Comparison of ENCODE assay signal across 21 cellular contexts in genomic region chr12:65586796-65587195, GRCh38.
"Had no signal": no experiment of that assay in that cellular context is flagged by ENCODE, and none has a peak within 500 bp of the region (broad histone marks: within the 10 kb centered on the region; RNA-seq: fewer than 3 reads in every experiment).

No MANE protein-coding gene starts in this region.

- ATAC-seq: activated T-helper 17 cell treated with anti-CD3 and anti-CD28 coated beads, Interleukin-2, amount 50 U/mL, for 72 hours; body of pancreas; left cardiac atrium; psoas muscle; sciatic nerve; T-helper 17 cell had no signal

- H3K27me3 Mint-ChIP-seq: activated CD4-positive, alpha-beta T cell treated with anti-CD3 and anti-CD28 coated beads, Interleukin-2, amount 10 ng/mL, durations not matched to agents 7 days and 5 days; activated T-helper 17 cell treated with anti-CD3 and anti-CD28 coated beads, Interleukin-2, amount 50 U/mL, for 72 hours; T-helper 17 cell had no signal

- H3K4me1 ChIP-seq: body of pancreas, esophagus muscularis mucosa, psoas muscle, stomach had no signal

- H3K27ac ChIP-seq: body of pancreas, esophagus muscularis mucosa, psoas muscle, stomach, thoracic aorta had no signal

- H3K27me3 ChIP-seq: body of pancreas, esophagus muscularis mucosa, stomach had no signal

- H3K36me3 ChIP-seq: esophagus muscularis mucosa, stomach, thoracic aorta had no signal

- FAIRE-seq: urothelium cell line had no signal

- H3K9me3 Mint-ChIP-seq: activated CD4-positive, alpha-beta T cell treated with anti-CD3 and anti-CD28 coated beads, Interleukin-2, amount 10 ng/mL, durations not matched to agents 7 days and 5 days; activated T-helper 17 cell treated with anti-CD3 and anti-CD28 coated beads, Interleukin-2, amount 50 U/mL, for 72 hours; endodermal cell; natural killer cell treated with Interleukin-12 subunit alpha and Interleukin-12 subunit beta and Interleukin-15 and Interleukin-18, amount 100 ng/mL, for 72 hours had no signal

- H3K9me3 ChIP-seq: body of pancreas, esophagus muscularis mucosa, psoas muscle, stomach, thoracic aorta had no signal

- H3K4me3 Mint-ChIP-seq: activated CD4-positive, alpha-beta T cell treated with anti-CD3 and anti-CD28 coated beads, Interleukin-2, amount 10 ng/mL, durations not matched to agents 7 days and 5 days; activated T-helper 17 cell treated with anti-CD3 and anti-CD28 coated beads, Interleukin-2, amount 50 U/mL, for 72 hours; endodermal cell; natural killer cell treated with Interleukin-12 subunit alpha and Interleukin-12 subunit beta and Interleukin-15 and Interleukin-18, amount 100 ng/mL, for 72 hours; T-helper 17 cell had no signal

- DNase-seq: activated CD4-positive, alpha-beta T cell treated with anti-CD3 and anti-CD28 coated beads, Interleukin-2, amount 10 ng/mL, durations not matched to agents 7 days and 5 days; activated CD4-positive, CD25-positive, alpha-beta regulatory T cell; activated CD8-positive, alpha-beta memory T cell treated with anti-CD3 and anti-CD28 coated beads for 24 hours; activated naive CD4-positive, alpha-beta T cell treated with anti-CD3 and anti-CD28 coated beads, Interleukin-2, amount 50 U/mL, for 16 hours; cerebellar nuclear complex; dermis blood vessel endothelial cell; endodermal cell; glutamatergic neuron; left cardiac atrium; psoas muscle; stimulated activated CD4-positive, alpha-beta T cell treated with anti-CD3 and anti-CD28 coated beads, Interleukin-4, amount 100 ng/mL, for 24 hours; stomach; T-helper 17 cell had no signal

- H3K4me1 Mint-ChIP-seq: activated CD4-positive, alpha-beta T cell treated with anti-CD3 and anti-CD28 coated beads, Interleukin-2, amount 10 ng/mL, durations not matched to agents 7 days and 5 days; activated T-helper 17 cell treated with anti-CD3 and anti-CD28 coated beads, Interleukin-2, amount 50 U/mL, for 72 hours; T-helper 17 cell had no signal

- H3K27ac Mint-ChIP-seq: activated CD4-positive, alpha-beta T cell treated with anti-CD3 and anti-CD28 coated beads, Interleukin-2, amount 10 ng/mL, durations not matched to agents 7 days and 5 days; activated T-helper 17 cell treated with anti-CD3 and anti-CD28 coated beads, Interleukin-2, amount 50 U/mL, for 72 hours; endodermal cell; natural killer cell treated with Interleukin-12 subunit alpha and Interleukin-12 subunit beta and Interleukin-15 and Interleukin-18, amount 100 ng/mL, for 72 hours; T-helper 17 cell had no signal

- H3K4me3 ChIP-seq: body of pancreas, esophagus muscularis mucosa, lung, psoas muscle, stomach, thoracic aorta had no signal

- H3K36me3 Mint-ChIP-seq: natural killer cell treated with Interleukin-12 subunit alpha and Interleukin-12 subunit beta and Interleukin-15 and Interleukin-18, amount 100 ng/mL, for 72 hours had no signal
